9 cellular contexts compared by ENCODE assay signal in genomic region chr11:59197990-59198389, GRCh38. TPM values are rescaled to one million over a fixed set of nuclear protein-coding genes. Genes with fewer than 3 reads are reported as not detected.
DNase-seq lines count a peak whose midpoint lies in the region; ATAC-seq, FAIRE-seq and TF ChIP-seq lines count a peak whose summit lies in the region.
"Had no signal": no experiment of that assay in that cellular context is flagged by ENCODE, and none has a peak within 500 bp of the region (broad histone marks: within the 10 kb centered on the region; RNA-seq: fewer than 3 reads in every experiment).

No MANE protein-coding gene starts in this region.

- POLR2A ChIA-PET in activated B cell treated with CpG ODN at 0.5 μM for 24 hours (lab: Charles Lee) = interaction anchor here (1.0 to 4.1 kb wide), 9 partner anchors 8 to 40 kb away, joined by 3 to 57 read pairs (median 4); partner anchors contain the start of genes DTX4 and MPEG1
- POLR2A ChIA-PET in activated CD4-positive, alpha-beta memory T cell treated with anti-CD3 and anti-CD28 coated beads for 36 hours (lab: Charles Lee) = no interaction called here

- ATAC-seq in activated B cell treated with CpG ODN at 0.5 μM for 24 hours (ENCODE audit: low read depth) = peak; percentile 26
- ATAC-seq in left ventricle myocardium superior = peak; percentile 94

- CTCF ChIA-PET in activated B cell treated with CpG ODN at 0.5 μM for 24 hours (lab: Charles Lee) = interaction anchor here (1.1 to 2.9 kb wide), 5 partner anchors 11 to 62 kb away, joined by 3 to 17 read pairs (median 4); partner anchors contain the start of genes DTX4 and MPEG1
- CTCF ChIA-PET in activated CD4-positive, alpha-beta memory T cell treated with anti-CD3 and anti-CD28 coated beads for 36 hours (lab: Charles Lee) = interaction anchor here (0.6 to 3.1 kb wide), 7 partner anchors 11 to 339 kb away, joined by 3 to 24 read pairs (median 3); partner anchors contain the start of gene DTX4

- H3K36me3 Mint-ChIP-seq in activated B cell treated with CpG ODN at 0.5 μM for 24 hours (ENCODE audit: low read depth) = peaks cover 89% of the 10 kb centered on the region
- H3K36me3 Mint-ChIP-seq in activated CD4-positive, alpha-beta memory T cell treated with anti-CD3 and anti-CD28 coated beads for 36 hours = peaks cover 4% of the 10 kb centered on the region

- peaks cover 82% of the 10 kb centered on the region for H3K4me1 Mint-ChIP-seq in activated B cell treated with CpG ODN at 0.5 μM for 24 hours
- H3K4me1 Mint-ChIP-seq in activated CD4-positive, alpha-beta memory T cell treated with anti-CD3 and anti-CD28 coated beads for 36 hours (ENCODE audit: low read depth) = peaks cover 16% of the 10 kb centered on the region

- H3K27me3 Mint-ChIP-seq in activated B cell treated with CpG ODN at 0.5 μM for 24 hours = no peaks in the 10 kb centered on the region
- no peaks in the 10 kb centered on the region for H3K27me3 Mint-ChIP-seq in activated CD4-positive, alpha-beta memory T cell treated with anti-CD3 and anti-CD28 coated beads for 36 hours

- DNase-seq in DMS153 treated with DMSO at 0.1 percent for 48 hours (lab: John Stamatoyannopoulos, UW; ENCODE audit: unreplicated experiment) (peak; percentile 63), activated B cell treated with CpG ODN at 0.5 μM for 24 hours (no peak), left ventricle myocardium superior (peak; percentile 87), retina (peak; percentile 43), RCC 7860 (ENCODE audit: low spot score) (no peak), NCI-H2107 (lab: John Stamatoyannopoulos, UW) (no peak), SHP77 treated with DMSO at 0.1 percent for 48 hours (lab: John Stamatoyannopoulos, UW) (no peak)
- DNase-seq in activated CD4-positive, alpha-beta memory T cell treated with anti-CD3 and anti-CD28 coated beads for 36 hours = no peak

- intact Hi-C loops in activated B cell treated with CpG ODN at 0.5 μM for 24 hours (cut with micrococcal nuclease) (no loop called here), left ventricle myocardium superior (cut with micrococcal nuclease) (no loop called here)
- intact Hi-C loops in activated CD4-positive, alpha-beta memory T cell treated with anti-CD3 and anti-CD28 coated beads for 36 hours (cut with micrococcal nuclease) = no loop called here

- H3K4me3 Mint-ChIP-seq in activated B cell treated with CpG ODN at 0.5 μM for 24 hours = no peak overlapping the region
- H3K4me3 Mint-ChIP-seq in activated CD4-positive, alpha-beta memory T cell treated with anti-CD3 and anti-CD28 coated beads for 36 hours = no peak overlapping the region
- H3K4me3 Mint-ChIP-seq: activated naive CD4-positive, alpha-beta T cell treated with anti-CD3 and anti-CD28 coated beads, Interleukin-2, amount 50 U/mL, for 24 hours had no signal

- FAIRE-seq in RCC 7860 (lab: Jason Lieb, UNC) = no peak

- TF ChIP-seq CTCF in activated B cell treated with CpG ODN at 0.5 μM for 24 hours (IDR thresholded peaks at IDR 0.05) = no peak

- H3K27ac Mint-ChIP-seq in activated B cell treated with CpG ODN at 0.5 μM for 24 hours = peak overlapping the region; percentile 88
- H3K27ac Mint-ChIP-seq in activated CD4-positive, alpha-beta memory T cell treated with anti-CD3 and anti-CD28 coated beads for 36 hours = no peak overlapping the region
- H3K27ac Mint-ChIP-seq: activated naive CD4-positive, alpha-beta T cell treated with anti-CD3 and anti-CD28 coated beads, Interleukin-2, amount 50 U/mL, for 24 hours had no signal

- H3K9me3 Mint-ChIP-seq in activated B cell treated with CpG ODN at 0.5 μM for 24 hours = no peaks in the 10 kb centered on the region
- H3K9me3 Mint-ChIP-seq in activated CD4-positive, alpha-beta memory T cell treated with anti-CD3 and anti-CD28 coated beads for 36 hours = no peaks in the 10 kb centered on the region
- H3K9me3 Mint-ChIP-seq: activated naive CD4-positive, alpha-beta T cell treated with anti-CD3 and anti-CD28 coated beads, Interleukin-2, amount 50 U/mL, for 24 hours had no signal

RNA-seq across cellular contexts. Expression of gene MPEG1, which starts 14.7 kb away (rescaled TPM):
- total RNA-seq in activated B cell treated with CpG ODN at 0.5 μM for 24 hours (145 and 154 TPM in 2 replicates), left ventricle myocardium superior (13.6 TPM)
- total RNA-seq in activated CD4-positive, alpha-beta memory T cell treated with anti-CD3 and anti-CD28 coated beads for 36 hours = not detected

RNA-seq across cellular contexts. Expression of gene DTX4, which starts 26.1 kb away (rescaled TPM):
- total RNA-seq in activated B cell treated with CpG ODN at 0.5 μM for 24 hours (24.2 TPM in 2 replicates), left ventricle myocardium superior (2.6 TPM)
- total RNA-seq in activated CD4-positive, alpha-beta memory T cell treated with anti-CD3 and anti-CD28 coated beads for 36 hours = under 1 TPM; 0.05 to 0.07 TPM

RNA-seq across cellular contexts. Expression of gene FAM111A, which starts 55.3 kb away (rescaled TPM):
- 51.5 and 64.3 TPM in 2 replicates for total RNA-seq in activated B cell treated with CpG ODN at 0.5 μM for 24 hours
- 8.4 TPM for total RNA-seq in left ventricle myocardium superior
- total RNA-seq in activated CD4-positive, alpha-beta memory T cell treated with anti-CD3 and anti-CD28 coated beads for 36 hours = 10 to 100 TPM; 87.6 to 87.8 TPM

Comparison
In these comparisons a context has a peak if more than half of its experiments do, and no peak if none do; other contexts are left out.
1. DNase-seq: peak in DMS153 treated with DMSO at 0.1 percent for 48 hours (single experiment), left ventricle myocardium superior (single experiment) and retina (single experiment); none in activated B cell treated with CpG ODN at 0.5 μM for 24 hours (single experiment), activated CD4-positive, alpha-beta memory T cell treated with anti-CD3 and anti-CD28 coated beads for 36 hours (single experiment), RCC 7860 (single experiment), NCI-H2107 (single experiment) and SHP77 treated with DMSO at 0.1 percent for 48 hours (single experiment).
2. RNA of gene MPEG1, which starts 14.7 kb away (total RNA-seq): 145 to 154 TPM in activated B cell treated with CpG ODN at 0.5 μM for 24 hours and 13.6 TPM in left ventricle myocardium superior (single experiment); not detected in activated CD4-positive, alpha-beta memory T cell treated with anti-CD3 and anti-CD28 coated beads for 36 hours; every median in the first group is over 10 times any median in the second.